In the genomic region with DNA sequence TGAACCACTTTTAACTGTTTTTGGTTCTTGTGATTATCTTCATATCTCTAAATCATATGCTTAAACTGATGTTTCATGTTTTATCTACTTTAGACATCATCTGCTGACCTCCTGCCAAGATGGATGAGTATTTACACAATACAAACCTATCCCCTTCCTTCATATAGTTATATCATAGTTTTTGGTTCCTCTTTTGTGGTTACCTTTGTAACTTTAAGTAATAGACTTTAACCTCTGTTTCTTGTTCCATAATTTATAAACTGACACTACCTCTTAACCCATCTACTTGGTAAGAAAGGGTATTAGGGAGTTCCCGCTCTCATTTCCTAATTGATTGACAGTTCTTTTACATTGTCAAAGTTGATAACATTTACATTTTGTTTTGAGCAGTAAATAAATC, we compare ENCODE assay signal across 11 cellular contexts. TPM values are rescaled to one million over a fixed set of nuclear protein-coding genes. Genes with fewer than 3 reads are reported as not detected.
DNase-seq lines count a peak whose midpoint lies in the region; ATAC-seq and TF ChIP-seq lines count a peak whose summit lies in the region.
"Had no signal": no experiment of that assay in that cellular context is flagged by ENCODE, and none has a peak within 500 bp of the region (broad histone marks: within the 10 kb centered on the region; RNA-seq: fewer than 3 reads in every experiment).

No MANE protein-coding gene starts in this region.

- no peak overlapping the region for H3K4me3 ChIP-seq in tibial nerve

- intact Hi-C loops in posterior vena cava (cut with DNase I) = loop anchor here in 1 of 2 donors (5.0 kb wide), 1 partner anchor 1194 kb away; no protein-coding TSS in a partner anchor

- H3K27me3 ChIP-seq in tibial nerve = no peaks in the 10 kb centered on the region

- no peak for TF ChIP-seq CTCF in tibial nerve (IDR thresholded peaks at IDR 0.05)

- TF ChIP-seq EP300 in tibial nerve (IDR thresholded peaks at IDR 0.05) = no peak

- TF ChIP-seq POLR2A in tibial nerve (IDR thresholded peaks at IDR 0.05) = no peak

- peaks cover 0 to 9% (median 3%) of the 10 kb centered on the region in 4 donors for H3K9me3 ChIP-seq in tibial nerve

- WGBS in tibial nerve, 2 donors = 80 to 86% methylated on average over 1 of the region's 1 CpG

- H3K4me1 ChIP-seq in tibial nerve = peaks cover 0 to 16% (median 3%) of the 10 kb centered on the region in 4 donors

- peaks cover 0 to 29% (median 0%) of the 10 kb centered on the region in 3 donors for H3K36me3 ChIP-seq in tibial nerve

- DNase-seq in AML-193 (lab: John Stamatoyannopoulos, UW) (peak; percentile 97 to 98), MV-4-11 (lab: John Stamatoyannopoulos, UW) (peak; percentile 95), tibial nerve (ENCODE audit: low spot score in 2 of 2) (no peak), posterior vena cava (ENCODE audit: low spot score) (no peak)
- no peak for DNase-seq in activated T-cell treated with anti-CD3 and anti-CD28 coated beads, Interleukin-2, amount 50 U/mL, for 48 hours
- DNase-seq in stimulated activated CD8-positive, alpha-beta memory T cell treated with anti-CD3 and anti-CD28 coated beads, Interleukin-4, amount 100 ng/mL, for 48 hours = no peak
- DNase-seq: activated naive CD4-positive, alpha-beta T cell treated with Interleukin-2 at 50 U/mL for 16 hours; mesenchymal stem cell; NCI-H1105 treated with DMSO at 0.1 percent for 48 hours had no signal

- no peak overlapping the region for H3K27ac ChIP-seq in tibial nerve

- ATAC-seq in GM19372 (IDR thresholded peaks at IDR 0.05; ENCODE audit: low read depth, unreplicated experiment) (peak; percentile 98), HG02943 (IDR thresholded peaks at IDR 0.05; ENCODE audit: low read depth, unreplicated experiment) (peak; percentile 93)

RNA-seq across cellular contexts. Expression of a gene that starts 11.9 kb away (rescaled TPM):
- total RNA-seq in tibial nerve (100 to 1,000 TPM in 1 of 4 donors, 10 to 100 TPM in 3; 85.0 to 135 (median 88.5) TPM), posterior vena cava (10 to 100 TPM; 50.4 to 69.9 TPM)

RNA-seq across cellular contexts. Expression of a gene that starts 15.1 kb away (rescaled TPM):
- total RNA-seq in tibial nerve (10 to 100 TPM; 18.9 to 24.3 (median 22.6) TPM), posterior vena cava (10 to 100 TPM; 24.8 to 29.0 TPM)

RNA-seq across cellular contexts. Expression of a gene that starts 43.5 kb away (rescaled TPM):
- 10 to 100 TPM; 21.0 to 25.8 (median 24.3) TPM for total RNA-seq in tibial nerve
- 10 to 100 TPM; 31.1 to 32.8 TPM for total RNA-seq in posterior vena cava

Comparison
In these comparisons a context has a peak if more than half of its experiments do, and no peak if none do; other contexts are left out.
1. DNase-seq: peak in AML-193 (2 of 2) and MV-4-11 (single experiment); none in tibial nerve (0 of 2), activated T-cell treated with anti-CD3 and anti-CD28 coated beads, Interleukin-2, amount 50 U/mL, for 48 hours (0 of 2), stimulated activated CD8-positive, alpha-beta memory T cell treated with anti-CD3 and anti-CD28 coated beads, Interleukin-4, amount 100 ng/mL, for 48 hours (single experiment) and posterior vena cava (single experiment).